Comparison of ENCODE assay signal across 18 cellular contexts in genomic region chr12:94260717-94261116, GRCh38.
DNase-seq lines count a peak whose midpoint lies in the region; ATAC-seq and TF ChIP-seq lines count a peak whose summit lies in the region.
"Had no signal": no experiment of that assay in that cellular context is flagged by ENCODE, and none has a peak within 500 bp of the region (broad histone marks: within the 10 kb centered on the region; RNA-seq: fewer than 3 reads in every experiment).

No MANE protein-coding gene starts in this region.

- H3K9ac ChIP-seq in HUES48 (ENCODE audit: low read depth, low read length) (peak overlapping the region; percentile 33; the same call in 1 of the 2 replicates), endodermal cell (ENCODE audit: extremely low read depth, low read length, poor library complexity, severe bottlenecking) (no peak overlapping the region)

- intact Hi-C loops in thyroid gland (cut with DNase I): no loop called here

- peaks cover 6% of the 10 kb centered on the region for H3K27me3 Mint-ChIP-seq in endodermal cell (ENCODE audit: insufficient read depth)
- no peaks in the 10 kb centered on the region for H3K27me3 Mint-ChIP-seq in stimulated activated memory B cell treated with anti-CD40 and anti-IgM and Interleukin-4, amounts not matched to agents 10 μg/mL and 1 μg/mL and 100 μg/mL, for 72 hours
- H3K27me3 Mint-ChIP-seq: activated naive CD8-positive, alpha-beta T cell treated with anti-CD3 and anti-CD28 coated beads for 36 hours; stimulated activated naive CD8-positive, alpha-beta T cell treated with anti-CD3 and anti-CD28 coated beads, Interleukin-15, Interleukin-2, amounts not matched to agents 100 ng/mL and 50 ng/mL, for 24 hours had no signal

- H3K36me3 ChIP-seq in HUES48 (ENCODE audit: control insufficient read depth, insufficient read depth, low read length) (no peaks in the 10 kb centered on the region), endodermal cell (ENCODE audit: control insufficient read depth, insufficient read depth, low read length) (no peaks in the 10 kb centered on the region), lung (ENCODE audit: control insufficient read depth in 2 of 2, insufficient read depth in 2 of 2, low read length in 2 of 2) (no peaks in the 10 kb centered on the region), thyroid gland (no peaks in the 10 kb centered on the region)
- H3K36me3 ChIP-seq: brain microvascular endothelial cell, SJCRH30 had no signal

- no peaks in the 10 kb centered on the region for H3K36me3 Mint-ChIP-seq in endodermal cell (ENCODE audit: low read depth)
- H3K36me3 Mint-ChIP-seq in stimulated activated memory B cell treated with anti-CD40 and anti-IgM and Interleukin-4, amounts not matched to agents 10 μg/mL and 1 μg/mL and 100 μg/mL, for 72 hours: peaks cover 56% of the 10 kb centered on the region

- H3K27ac ChIP-seq in HUES48 (ENCODE audit: low read depth, low read length) (peak overlapping the region; percentile 92), endodermal cell (ENCODE audit: low read depth, low read length) (no peak overlapping the region), lung (ENCODE audit: low read depth in 1 of 2, low read length in 1 of 2) (peak overlapping the region; percentile 2 to 34), thyroid gland (peak overlapping the region in 1 of 3 donors; percentile 99)
- H3K27ac ChIP-seq: brain microvascular endothelial cell, SJCRH30 had no signal

- DNase-seq in endodermal cell (no peak), lung (ENCODE audit: low spot score) (no peak), thyroid gland (no peak), NCI-H2196 treated with DMSO at 0.1 percent for 48 hours (lab: John Stamatoyannopoulos, UW; ENCODE audit: unreplicated experiment) (no peak)
- DNase-seq: activated CD4-positive, CD25-positive, alpha-beta regulatory T cell; activated CD8-positive, alpha-beta memory T cell treated with anti-CD3 and anti-CD28 coated beads for 24 hours; activated naive CD8-positive, alpha-beta T cell treated with anti-CD3 and anti-CD28 coated beads for 36 hours; brain microvascular endothelial cell; mammary epithelial cell; NCI-H1105 treated with DMSO at 0.1 percent for 48 hours; NCI-H526 treated with DMSO at 0.1 percent for 48 hours; OCI-M1; SJCRH30; T-helper 2 cell had no signal

- H3K4me3 ChIP-seq in HUES48 (ENCODE audit: low read depth, low read length) (no peak overlapping the region), endodermal cell (ENCODE audit: low read length) (no peak overlapping the region), lung (no peak overlapping the region), thyroid gland (replicated peaks in 1 of 3) (no peak overlapping the region)
- H3K4me3 ChIP-seq: SJCRH30 had no signal

- H3K9me3 ChIP-seq in HUES48 (ENCODE audit: control insufficient read depth, insufficient read depth, low read length): no peaks in the 10 kb centered on the region
- H3K9me3 ChIP-seq in endodermal cell (ENCODE audit: control insufficient read depth, low read length): no peaks in the 10 kb centered on the region
- no peaks in the 10 kb centered on the region for H3K9me3 ChIP-seq in lung (ENCODE audit: control insufficient read depth in 2 of 2, insufficient read depth in 1 of 2, low read length in 1 of 2)
- H3K9me3 ChIP-seq in thyroid gland: no peaks in the 10 kb centered on the region
- H3K9me3 ChIP-seq: SJCRH30 had no signal

- no peak overlapping the region for H3K4me3 Mint-ChIP-seq in endodermal cell
- no peak overlapping the region for H3K4me3 Mint-ChIP-seq in stimulated activated memory B cell treated with anti-CD40 and anti-IgM and Interleukin-4, amounts not matched to agents 10 μg/mL and 1 μg/mL and 100 μg/mL, for 72 hours
- H3K4me3 Mint-ChIP-seq: activated naive CD8-positive, alpha-beta T cell treated with anti-CD3 and anti-CD28 coated beads for 36 hours; stimulated activated naive CD8-positive, alpha-beta T cell treated with anti-CD3 and anti-CD28 coated beads, Interleukin-15, Interleukin-2, amounts not matched to agents 100 ng/mL and 50 ng/mL, for 24 hours had no signal

- ATAC-seq in lung (ENCODE audit: insufficient read depth, low FRiP score): no peak
- no peak for ATAC-seq in stimulated activated memory B cell treated with anti-CD40 and anti-IgM and Interleukin-4, amounts not matched to agents 10 μg/mL and 1 μg/mL and 100 μg/mL, for 72 hours
- ATAC-seq in HG03432 (IDR thresholded peaks at IDR 0.05; ENCODE audit: unreplicated experiment): no peak

- WGBS in endodermal cell (ENCODE audit: insufficient coverage in 1 of 2, insufficient read length in 1 of 2), 2 experiments: 71 to 75% methylated on average over 13 of the region's 13 CpGs
- WGBS in lung, 2 donors: 72 to 77% methylated on average over 13 of the region's 13 CpGs
- 82 to 86% methylated on average over 13 of the region's 13 CpGs for WGBS in thyroid gland, 2 donors

- H3K4me1 ChIP-seq in HUES48 (ENCODE audit: control insufficient read depth, insufficient read depth, low read length): peaks cover 46% of the 10 kb centered on the region
- no peaks in the 10 kb centered on the region for H3K4me1 ChIP-seq in endodermal cell (ENCODE audit: control insufficient read depth, insufficient read depth, low read length)
- peaks cover 8 to 17% of the 10 kb centered on the region in 2 donors for H3K4me1 ChIP-seq in lung (ENCODE audit: control insufficient read depth in 2 of 2, insufficient read depth in 2 of 2, low read length in 2 of 2)
- peaks cover 31 to 36% of the 10 kb centered on the region in 2 donors for H3K4me1 ChIP-seq in thyroid gland
- H3K4me1 ChIP-seq: SJCRH30 had no signal

- H3K4me1 Mint-ChIP-seq in endodermal cell: peaks cover 45% of the 10 kb centered on the region
- peaks cover 62% of the 10 kb centered on the region for H3K4me1 Mint-ChIP-seq in stimulated activated memory B cell treated with anti-CD40 and anti-IgM and Interleukin-4, amounts not matched to agents 10 μg/mL and 1 μg/mL and 100 μg/mL, for 72 hours

- no peak for TF ChIP-seq CTCF in endodermal cell (conservative IDR thresholded peaks at IDR 0.05)
- TF ChIP-seq CTCF in lung (IDR thresholded peaks at IDR 0.05; ENCODE audit: control extremely low read depth, extremely low read depth): no peak
- TF ChIP-seq CTCF in thyroid gland (IDR thresholded peaks at IDR 0.05): no peak

- H3K9me3 Mint-ChIP-seq in endodermal cell: no peaks in the 10 kb centered on the region
- H3K9me3 Mint-ChIP-seq in stimulated activated memory B cell treated with anti-CD40 and anti-IgM and Interleukin-4, amounts not matched to agents 10 μg/mL and 1 μg/mL and 100 μg/mL, for 72 hours: no peaks in the 10 kb centered on the region
- H3K9me3 Mint-ChIP-seq: activated naive CD8-positive, alpha-beta T cell treated with anti-CD3 and anti-CD28 coated beads for 36 hours; stimulated activated naive CD8-positive, alpha-beta T cell treated with anti-CD3 and anti-CD28 coated beads, Interleukin-15, Interleukin-2, amounts not matched to agents 100 ng/mL and 50 ng/mL, for 24 hours had no signal

- no peak for TF ChIP-seq POLR2A in thyroid gland (IDR thresholded peaks at IDR 0.05)

- H3K27me3 ChIP-seq in HUES48 (ENCODE audit: control insufficient read depth, insufficient read depth, low read length) (0 out of 2 replicates have a peak, but pooled peaks cover 3% of the 10 kb centered on the region), endodermal cell (ENCODE audit: control insufficient read depth, insufficient read depth, low read length, poor library complexity, severe bottlenecking) (no peaks in the 10 kb centered on the region), lung (ENCODE audit: control insufficient read depth, insufficient read depth) (no peaks in the 10 kb centered on the region), thyroid gland (no peaks in the 10 kb centered on the region)
- H3K27me3 ChIP-seq: brain microvascular endothelial cell, SJCRH30 had no signal

- peak overlapping the region; percentile 11 for H3K27ac Mint-ChIP-seq in endodermal cell
- peak overlapping the region; percentile 99 for H3K27ac Mint-ChIP-seq in stimulated activated memory B cell treated with anti-CD40 and anti-IgM and Interleukin-4, amounts not matched to agents 10 μg/mL and 1 μg/mL and 100 μg/mL, for 72 hours
- H3K27ac Mint-ChIP-seq: stimulated activated naive CD8-positive, alpha-beta T cell treated with anti-CD3 and anti-CD28 coated beads, Interleukin-15, Interleukin-2, amounts not matched to agents 100 ng/mL and 50 ng/mL, for 24 hours had no signal
